8 cellular contexts compared by ENCODE assay signal in genomic region chr7:91089382-91089963, GRCh38.
DNase-seq lines count a peak whose midpoint lies in the region; ATAC-seq, FAIRE-seq and TF ChIP-seq lines count a peak whose summit lies in the region.

No MANE protein-coding gene starts in this region.

- peak; percentile 61 for TF ChIP-seq RAD21 in Ishikawa (IDR thresholded peaks at IDR 0.05; ENCODE audit: low read depth)

- POLR2A ChIA-PET in endothelial cell of umbilical vein (lab: Charles Lee) = no interaction called here

- no peaks in the 10 kb centered on the region for H3K9me3 ChIP-seq in endothelial cell of umbilical vein (replicated peaks; ENCODE audit: control insufficient read depth, insufficient read depth, low read length)

- no peaks in the 10 kb centered on the region for H3K27me3 ChIP-seq in endothelial cell of umbilical vein (ENCODE audit: control insufficient read depth in 2 of 2, insufficient read depth in 2 of 2, low read length in 2 of 2)

- H3K4me3 Mint-ChIP-seq in nephron progenitor cell = no peak overlapping the region
- H3K4me3 Mint-ChIP-seq in activated T-helper 2 cell treated with anti-CD3 and anti-CD28 coated beads, Interferon-gamma antibody, Interleukin-2, Interleukin-4, amounts not matched to agents 10 μg/mL and 5 μg/mL and 100 μg/mL, durations not matched to agents 14 hours and 24 hours and 36 hours (ENCODE audit: low read depth) = no peak overlapping the region

- H3K9me3 Mint-ChIP-seq in nephron progenitor cell = no peaks in the 10 kb centered on the region
- H3K9me3 Mint-ChIP-seq in activated T-helper 2 cell treated with anti-CD3 and anti-CD28 coated beads, Interferon-gamma antibody, Interleukin-2, Interleukin-4, amounts not matched to agents 10 μg/mL and 5 μg/mL and 100 μg/mL, durations not matched to agents 14 hours and 24 hours and 36 hours = no peaks in the 10 kb centered on the region

- intact Hi-C loops in endothelial cell of umbilical vein (cut with micrococcal nuclease) = loop anchor here (1.0 to 10.0 kb wide), 6 partner anchors 175 to 791 kb away; partner anchors contain the start of genes FZD1 and MTERF1
- intact Hi-C loops in activated T-helper 2 cell treated with anti-CD3 and anti-CD28 coated beads, Interferon-gamma antibody, Interleukin-2, Interleukin-4, amounts not matched to agents 10 μg/mL and 5 μg/mL and 100 μg/mL, durations not matched to agents 14 hours and 24 hours and 36 hours (cut with micrococcal nuclease) = loop anchor here (5.0 to 10.0 kb wide), 5 partner anchors 175 to 1355 kb away; partner anchors contain the start of genes FZD1 and GATAD1

- no peak for DNase-seq in D721Med (ENCODE audit: insufficient read length, low spot score)
- DNase-seq in RCC 7860 (ENCODE audit: low spot score) = peak; percentile 46
- DNase-seq in endothelial cell of umbilical vein (ENCODE audit: low read depth, low spot score) = peak; percentile 60
- no peak for DNase-seq in nephron progenitor cell
- DNase-seq in stimulated activated naive CD4-positive, alpha-beta T cell treated with Interleukin-2 at 50 U/mL for 16 hours (lab: John Stamatoyannopoulos, UW) = no peak
- no peak for DNase-seq in activated T-helper 2 cell treated with anti-CD3 and anti-CD28 coated beads, Interferon-gamma antibody, Interleukin-2, Interleukin-4, amounts not matched to agents 10 μg/mL and 5 μg/mL and 100 μg/mL, durations not matched to agents 14 hours and 24 hours and 36 hours (ENCODE audit: low spot score)

- dilution Hi-C loops in endothelial cell of umbilical vein (cut with MboI; ENCODE audit: extremely low pct_ligation_motif_present, low sequenced_read_pairs) = no loop called here

- H2AFZ ChIP-seq in endothelial cell of umbilical vein (ENCODE audit: low read depth, low read length) = peak overlapping the region; percentile 56

- H3K9ac ChIP-seq in endothelial cell of umbilical vein (replicated peaks; ENCODE audit: extremely low read depth, insufficient read depth, low read length) = no peak overlapping the region

- no TSS peak for BruUV-seq in endothelial cell of umbilical vein (replicated peaks; lab: Mats Ljungman, UMichigan)

- no peaks in the 10 kb centered on the region for H4K20me1 ChIP-seq in endothelial cell of umbilical vein (replicated peaks; ENCODE audit: control insufficient read depth, extremely low read depth, insufficient read depth, low read length)

- peak overlapping the region in 1 of 3 experiments; percentile 7 for H3K4me3 ChIP-seq in endothelial cell of umbilical vein (replicated peaks in 1 of 3; ENCODE audit: insufficient read depth in 1 of 3, low read depth in 1 of 3, low read length in 3 of 3)

- peak overlapping the region; percentile 84 for H3K4me2 ChIP-seq in endothelial cell of umbilical vein (ENCODE audit: insufficient read depth, low read length)

- no peak for TF ChIP-seq EP300 in Ishikawa (IDR thresholded peaks at IDR 0.05; ENCODE audit: borderline replicate concordance)

- H3K36me3 Mint-ChIP-seq in nephron progenitor cell (ENCODE audit: low read depth) = no peaks in the 10 kb centered on the region
- no peaks in the 10 kb centered on the region for H3K36me3 Mint-ChIP-seq in activated T-helper 2 cell treated with anti-CD3 and anti-CD28 coated beads, Interferon-gamma antibody, Interleukin-2, Interleukin-4, amounts not matched to agents 10 μg/mL and 5 μg/mL and 100 μg/mL, durations not matched to agents 14 hours and 24 hours and 36 hours (ENCODE audit: low read depth)

- no peaks in the 10 kb centered on the region for H3K36me3 ChIP-seq in endothelial cell of umbilical vein (ENCODE audit: control insufficient read depth in 2 of 2, extremely low read depth in 1 of 2, insufficient read depth in 2 of 2, low read length in 2 of 2)

- no peaks in the 10 kb centered on the region for H3K79me2 ChIP-seq in endothelial cell of umbilical vein (ENCODE audit: control insufficient read depth, insufficient read depth, low read length)

- TF ChIP-seq CTCF in D721Med (IDR thresholded peaks at IDR 0.05; ENCODE audit: insufficient read depth, missing control alignments) (peak; percentile 81), endothelial cell of umbilical vein (IDR thresholded peaks at IDR 0.05; ENCODE audit: extremely low read depth in 1 of 2, insufficient read depth in 1 of 2, low read depth in 1 of 2, low read length in 2 of 2) (peak; percentile 54 to 57), nephron progenitor cell (IDR thresholded peaks at IDR 0.05) (peak; percentile 81)

- peaks cover 2% of the 10 kb centered on the region for H3K4me1 ChIP-seq in endothelial cell of umbilical vein (ENCODE audit: control insufficient read depth, extremely low read depth, insufficient read depth, low read length)

- no peak overlapping the region for H3K27ac Mint-ChIP-seq in nephron progenitor cell
- H3K27ac Mint-ChIP-seq in activated T-helper 2 cell treated with anti-CD3 and anti-CD28 coated beads, Interferon-gamma antibody, Interleukin-2, Interleukin-4, amounts not matched to agents 10 μg/mL and 5 μg/mL and 100 μg/mL, durations not matched to agents 14 hours and 24 hours and 36 hours = no peak overlapping the region

- peaks cover 6% of the 10 kb centered on the region for H3K4me1 Mint-ChIP-seq in nephron progenitor cell
- no peaks in the 10 kb centered on the region for H3K4me1 Mint-ChIP-seq in activated T-helper 2 cell treated with anti-CD3 and anti-CD28 coated beads, Interferon-gamma antibody, Interleukin-2, Interleukin-4, amounts not matched to agents 10 μg/mL and 5 μg/mL and 100 μg/mL, durations not matched to agents 14 hours and 24 hours and 36 hours (ENCODE audit: low read depth)

- CTCF ChIA-PET in endothelial cell of umbilical vein (lab: Charles Lee) = interaction anchor here (0.6 to 3.5 kb wide), 26 partner anchors 9 to 1358 kb away, joined by 3 to 32 read pairs (median 4); partner anchors contain the start of gene GATAD1

- no peak overlapping the region for H3K27ac ChIP-seq in endothelial cell of umbilical vein (ENCODE audit: insufficient read depth, low read depth, low read length)

- FAIRE-seq in D721Med (lab: Jason Lieb, UNC) (no peak), RCC 7860 (lab: Jason Lieb, UNC) (peak; percentile 69), endothelial cell of umbilical vein (lab: Jason Lieb, UNC) (peak; percentile 58)

- no peaks in the 10 kb centered on the region for H3K9me1 ChIP-seq in endothelial cell of umbilical vein (replicated peaks; ENCODE audit: control insufficient read depth, extremely low read depth, insufficient read depth, low read length)

- H3K27me3 Mint-ChIP-seq in nephron progenitor cell (ENCODE audit: low read depth, poor library complexity) = no peaks in the 10 kb centered on the region
- H3K27me3 Mint-ChIP-seq in activated T-helper 2 cell treated with anti-CD3 and anti-CD28 coated beads, Interferon-gamma antibody, Interleukin-2, Interleukin-4, amounts not matched to agents 10 μg/mL and 5 μg/mL and 100 μg/mL, durations not matched to agents 14 hours and 24 hours and 36 hours (ENCODE audit: low read depth) = peaks cover 2% of the 10 kb centered on the region

- TF ChIP-seq POLR2A in endothelial cell of umbilical vein (IDR thresholded peaks at IDR 0.05; ENCODE audit: low read depth, low read length) = no peak

- ATAC-seq in GM19438 (IDR thresholded peaks at IDR 0.05; ENCODE audit: low read depth, unreplicated experiment) = peak; percentile 82

TF ChIP-seq in Ishikawa, 13 proteins besides CTCF, POLR2A, EP300 and RAD21 (continues in another document):
- no peak for TF ChIP-seq CREB1 (IDR thresholded peaks at IDR 0.05; ENCODE audit: low read depth)
- TF ChIP-seq CEBPB (IDR thresholded peaks at IDR 0.05) = no peak
- TF ChIP-seq TEAD4 (IDR thresholded peaks at IDR 0.05) = no peak
- no peak for TF ChIP-seq YY1 (IDR thresholded peaks at IDR 0.05; ENCODE audit: low read depth)
- no peak for TF ChIP-seq TCF12 (IDR thresholded peaks at IDR 0.05; ENCODE audit: low read depth)
- no peak for TF ChIP-seq ZBTB7A (IDR thresholded peaks at IDR 0.05; ENCODE audit: low read depth)
- TF ChIP-seq USF1 (IDR thresholded peaks at IDR 0.05) = no peak
- no peak for TF ChIP-seq NFIC (IDR thresholded peaks at IDR 0.05)

TF ChIP-seq in endothelial cell of umbilical vein, 7 proteins besides CTCF, POLR2A, EP300 and RAD21:
- TF ChIP-seq MYC (IDR thresholded peaks at IDR 0.05; ENCODE audit: low read depth, low read length) (no peak), FOS (IDR thresholded peaks at IDR 0.05; ENCODE audit: borderline replicate concordance, insufficient read depth, low read length) (no peak), POLR2AphosphoS5 (IDR thresholded peaks at IDR 0.05; ENCODE audit: insufficient read depth, low read depth, low read length) (no peak), MAX (IDR thresholded peaks at IDR 0.05; ENCODE audit: insufficient read depth, insufficient read length) (no peak), GATA2 (IDR thresholded peaks at IDR 0.05; ENCODE audit: insufficient read depth, insufficient read length, low read depth, low read length) (no peak), EZH2 (IDR thresholded peaks at IDR 0.05; ENCODE audit: borderline replicate concordance, low read depth, low read length, severe bottlenecking) (no peak), JUN (IDR thresholded peaks at IDR 0.05; ENCODE audit: borderline replicate concordance, insufficient read depth, insufficient read length, low read depth) (no peak)

Comparison
In these comparisons a context has a peak if more than half of its experiments do, and no peak if none do; other contexts are left out.
1. DNase-seq: peak in RCC 7860 (single experiment) and endothelial cell of umbilical vein (single experiment); none in D721Med (single experiment), nephron progenitor cell (single experiment), stimulated activated naive CD4-positive, alpha-beta T cell treated with Interleukin-2 at 50 U/mL for 16 hours (single experiment) and activated T-helper 2 cell treated with anti-CD3 and anti-CD28 coated beads, Interferon-gamma antibody, Interleukin-2, Interleukin-4, amounts not matched to agents 10 μg/mL and 5 μg/mL and 100 μg/mL, durations not matched to agents 14 hours and 24 hours and 36 hours (single experiment).
2. Peak in every context shown above with its lines, with median percentiles within 50 percentile points of each other: CTCF ChIP-seq.